Comparison of ENCODE assay signal across 1 cellular context in the genomic region with DNA sequence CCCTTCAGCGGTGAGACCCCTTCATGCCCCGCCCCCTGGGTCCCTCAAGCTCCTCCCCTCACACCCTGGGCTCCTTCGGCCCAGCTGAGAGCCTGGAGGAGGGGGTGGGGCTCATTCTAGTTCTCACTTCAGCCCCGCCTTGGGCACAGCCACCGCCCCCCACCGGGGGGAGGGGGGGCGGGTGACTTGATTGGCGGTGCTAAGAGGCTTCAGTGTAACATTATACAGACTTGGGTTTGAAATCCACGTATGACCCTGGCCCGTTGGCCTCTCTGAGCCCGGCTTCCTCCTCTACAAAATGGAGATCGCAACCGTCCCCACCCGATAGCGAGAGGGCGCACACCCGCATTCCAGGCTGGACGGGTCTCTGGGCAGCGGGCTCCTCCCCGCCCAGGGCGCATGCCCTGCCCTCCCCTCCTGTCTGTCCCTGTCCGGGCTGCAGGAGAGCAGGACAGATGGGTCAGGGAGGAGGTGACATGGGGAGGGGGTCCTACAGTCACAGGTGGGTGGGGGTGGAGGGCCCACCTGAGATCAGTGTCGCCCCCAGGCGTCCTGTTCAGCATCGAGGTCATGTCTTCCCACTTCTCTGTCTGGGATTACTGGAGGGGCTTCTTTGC.
A peak's percentile ranks its signal among the peaks of the same experiment; 100 is the strongest.
TF ChIP-seq lines count a peak whose summit lies in the region.

No MANE protein-coding gene starts in this region.

TF ChIP-seq in HEK293, 187 proteins besides CTCF, POLR2A, EP300 and RAD21 (continued from another document and continues in another):
- TF ChIP-seq GLI2 (tag by site-specific recombination; IDR thresholded peaks at IDR 0.05; ENCODE audit: borderline replicate concordance, low read depth) (no peak), ZNF354C (tag by site-specific recombination; IDR thresholded peaks at IDR 0.05; ENCODE audit: borderline replicate concordance, low read depth) (no peak), SP3 (tag by site-specific recombination; IDR thresholded peaks at IDR 0.05) (peak; percentile 54; the same call in 1 of the 2 replicates), WT1 (tag by site-specific recombination; IDR thresholded peaks at IDR 0.05) (no peak), SCRT2 (tag by site-specific recombination; IDR thresholded peaks at IDR 0.05) (peak; percentile 77), SETDB1 (IDR thresholded peaks at IDR 0.05; ENCODE audit: insufficient read length, low read length) (no peak), ZNF785 (tag by site-specific recombination; IDR thresholded peaks at IDR 0.05) (no peak), ZEB2 (tag by site-specific recombination; IDR thresholded peaks at IDR 0.05) (0 out of 2 replicates have a peak, but pooled peaks have one; percentile 16), ZNF561 (tag by site-specific recombination; IDR thresholded peaks at IDR 0.05; ENCODE audit: borderline replicate concordance) (no peak), ZNF114 (tag by site-specific recombination; IDR thresholded peaks at IDR 0.05) (no peak), KLF10 (tag by site-specific recombination; IDR thresholded peaks at IDR 0.05) (peak; percentile 80), ZBTB48 (tag by site-specific recombination; IDR thresholded peaks at IDR 0.05) (no peak), ZNF510 (tag by site-specific recombination; IDR thresholded peaks at IDR 0.05; ENCODE audit: insufficient replicate concordance) (no peak), ZNF239 (tag by site-specific recombination; IDR thresholded peaks at IDR 0.05) (no peak), ZNF664 (tag by site-specific recombination; IDR thresholded peaks at IDR 0.05) (no peak), TRIM28 (IDR thresholded peaks at IDR 0.05; ENCODE audit: borderline replicate concordance, low read length) (no peak)
- TF ChIP-seq, protein P1, sequence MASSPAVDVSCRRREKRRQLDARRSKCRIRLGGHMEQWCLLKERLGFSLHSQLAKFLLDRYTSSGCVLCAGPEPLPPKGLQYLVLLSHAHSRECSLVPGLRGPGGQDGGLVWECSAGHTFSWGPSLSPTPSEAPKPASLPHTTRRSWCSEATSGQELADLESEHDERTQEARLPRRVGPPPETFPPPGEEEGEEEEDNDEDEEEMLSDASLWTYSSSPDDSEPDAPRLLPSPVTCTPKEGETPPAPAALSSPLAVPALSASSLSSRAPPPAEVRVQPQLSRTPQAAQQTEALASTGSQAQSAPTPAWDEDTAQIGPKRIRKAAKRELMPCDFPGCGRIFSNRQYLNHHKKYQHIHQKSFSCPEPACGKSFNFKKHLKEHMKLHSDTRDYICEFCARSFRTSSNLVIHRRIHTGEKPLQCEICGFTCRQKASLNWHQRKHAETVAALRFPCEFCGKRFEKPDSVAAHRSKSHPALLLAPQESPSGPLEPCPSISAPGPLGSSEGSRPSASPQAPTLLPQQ (tag by site-specific recombination; IDR thresholded peaks at IDR 0.05): peak; percentile 31; the same call in 1 of the 2 replicates
- TF ChIP-seq, protein P2, sequence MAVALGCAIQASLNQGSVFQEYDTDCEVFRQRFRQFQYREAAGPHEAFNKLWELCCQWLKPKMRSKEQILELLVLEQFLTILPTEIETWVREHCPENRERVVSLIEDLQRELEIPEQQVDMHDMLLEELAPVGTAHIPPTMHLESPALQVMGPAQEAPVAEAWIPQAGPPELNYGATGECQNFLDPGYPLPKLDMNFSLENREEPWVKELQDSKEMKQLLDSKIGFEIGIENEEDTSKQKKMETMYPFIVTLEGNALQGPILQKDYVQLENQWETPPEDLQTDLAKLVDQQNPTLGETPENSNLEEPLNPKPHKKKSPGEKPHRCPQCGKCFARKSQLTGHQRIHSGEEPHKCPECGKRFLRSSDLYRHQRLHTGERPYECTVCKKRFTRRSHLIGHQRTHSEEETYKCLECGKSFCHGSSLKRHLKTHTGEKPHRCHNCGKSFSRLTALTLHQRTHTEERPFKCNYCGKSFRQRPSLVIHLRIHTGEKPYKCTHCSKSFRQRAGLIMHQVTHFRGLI (tag by site-specific recombination; IDR thresholded peaks at IDR 0.05): no peak
- TF ChIP-seq, protein P3, sequence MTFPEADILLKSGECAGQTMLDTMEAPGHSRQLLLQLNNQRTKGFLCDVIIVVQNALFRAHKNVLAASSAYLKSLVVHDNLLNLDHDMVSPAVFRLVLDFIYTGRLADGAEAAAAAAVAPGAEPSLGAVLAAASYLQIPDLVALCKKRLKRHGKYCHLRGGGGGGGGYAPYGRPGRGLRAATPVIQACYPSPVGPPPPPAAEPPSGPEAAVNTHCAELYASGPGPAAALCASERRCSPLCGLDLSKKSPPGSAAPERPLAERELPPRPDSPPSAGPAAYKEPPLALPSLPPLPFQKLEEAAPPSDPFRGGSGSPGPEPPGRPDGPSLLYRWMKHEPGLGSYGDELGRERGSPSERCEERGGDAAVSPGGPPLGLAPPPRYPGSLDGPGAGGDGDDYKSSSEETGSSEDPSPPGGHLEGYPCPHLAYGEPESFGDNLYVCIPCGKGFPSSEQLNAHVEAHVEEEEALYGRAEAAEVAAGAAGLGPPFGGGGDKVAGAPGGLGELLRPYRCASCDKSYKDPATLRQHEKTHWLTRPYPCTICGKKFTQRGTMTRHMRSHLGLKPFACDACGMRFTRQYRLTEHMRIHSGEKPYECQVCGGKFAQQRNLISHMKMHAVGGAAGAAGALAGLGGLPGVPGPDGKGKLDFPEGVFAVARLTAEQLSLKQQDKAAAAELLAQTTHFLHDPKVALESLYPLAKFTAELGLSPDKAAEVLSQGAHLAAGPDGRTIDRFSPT (tag by site-specific recombination; IDR thresholded peaks at IDR 0.05): no peak
- TF ChIP-seq, protein P4, sequence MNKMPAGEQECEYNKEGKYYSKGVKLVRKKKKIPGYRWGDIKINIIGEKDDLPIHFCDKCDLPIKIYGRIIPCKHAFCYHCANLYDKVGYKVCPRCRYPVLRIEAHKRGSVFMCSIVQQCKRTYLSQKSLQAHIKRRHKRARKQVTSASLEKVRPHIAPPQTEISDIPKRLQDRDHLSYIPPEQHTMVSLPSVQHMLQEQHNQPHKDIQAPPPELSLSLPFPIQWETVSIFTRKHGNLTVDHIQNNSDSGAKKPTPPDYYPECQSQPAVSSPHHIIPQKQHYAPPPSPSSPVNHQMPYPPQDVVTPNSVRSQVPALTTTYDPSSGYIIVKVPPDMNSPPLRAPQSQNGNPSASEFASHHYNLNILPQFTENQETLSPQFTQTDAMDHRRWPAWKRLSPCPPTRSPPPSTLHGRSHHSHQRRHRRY (tag by site-specific recombination; IDR thresholded peaks at IDR 0.05): no peak
- TF ChIP-seq, protein P5, sequence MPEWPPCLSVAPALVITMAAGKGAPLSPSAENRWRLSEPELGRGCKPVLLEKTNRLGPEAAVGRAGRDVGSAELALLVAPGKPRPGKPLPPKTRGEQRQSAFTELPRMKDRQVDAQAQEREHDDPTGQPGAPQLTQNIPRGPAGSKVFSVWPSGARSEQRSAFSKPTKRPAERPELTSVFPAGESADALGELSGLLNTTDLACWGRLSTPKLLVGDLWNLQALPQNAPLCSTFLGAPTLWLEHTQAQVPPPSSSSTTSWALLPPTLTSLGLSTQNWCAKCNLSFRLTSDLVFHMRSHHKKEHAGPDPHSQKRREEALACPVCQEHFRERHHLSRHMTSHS (tag by site-specific recombination; IDR thresholded peaks at IDR 0.05): no peak
- TF ChIP-seq, protein P6, sequence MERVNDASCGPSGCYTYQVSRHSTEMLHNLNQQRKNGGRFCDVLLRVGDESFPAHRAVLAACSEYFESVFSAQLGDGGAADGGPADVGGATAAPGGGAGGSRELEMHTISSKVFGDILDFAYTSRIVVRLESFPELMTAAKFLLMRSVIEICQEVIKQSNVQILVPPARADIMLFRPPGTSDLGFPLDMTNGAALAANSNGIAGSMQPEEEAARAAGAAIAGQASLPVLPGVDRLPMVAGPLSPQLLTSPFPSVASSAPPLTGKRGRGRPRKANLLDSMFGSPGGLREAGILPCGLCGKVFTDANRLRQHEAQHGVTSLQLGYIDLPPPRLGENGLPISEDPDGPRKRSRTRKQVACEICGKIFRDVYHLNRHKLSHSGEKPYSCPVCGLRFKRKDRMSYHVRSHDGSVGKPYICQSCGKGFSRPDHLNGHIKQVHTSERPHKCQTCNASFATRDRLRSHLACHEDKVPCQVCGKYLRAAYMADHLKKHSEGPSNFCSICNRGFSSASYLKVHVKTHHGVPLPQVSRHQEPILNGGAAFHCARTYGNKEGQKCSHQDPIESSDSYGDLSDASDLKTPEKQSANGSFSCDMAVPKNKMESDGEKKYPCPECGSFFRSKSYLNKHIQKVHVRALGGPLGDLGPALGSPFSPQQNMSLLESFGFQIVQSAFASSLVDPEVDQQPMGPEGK (tag by site-specific recombination; IDR thresholded peaks at IDR 0.05): peak; percentile 57; the same call in 1 of the 2 replicates
- TF ChIP-seq, protein P7, sequence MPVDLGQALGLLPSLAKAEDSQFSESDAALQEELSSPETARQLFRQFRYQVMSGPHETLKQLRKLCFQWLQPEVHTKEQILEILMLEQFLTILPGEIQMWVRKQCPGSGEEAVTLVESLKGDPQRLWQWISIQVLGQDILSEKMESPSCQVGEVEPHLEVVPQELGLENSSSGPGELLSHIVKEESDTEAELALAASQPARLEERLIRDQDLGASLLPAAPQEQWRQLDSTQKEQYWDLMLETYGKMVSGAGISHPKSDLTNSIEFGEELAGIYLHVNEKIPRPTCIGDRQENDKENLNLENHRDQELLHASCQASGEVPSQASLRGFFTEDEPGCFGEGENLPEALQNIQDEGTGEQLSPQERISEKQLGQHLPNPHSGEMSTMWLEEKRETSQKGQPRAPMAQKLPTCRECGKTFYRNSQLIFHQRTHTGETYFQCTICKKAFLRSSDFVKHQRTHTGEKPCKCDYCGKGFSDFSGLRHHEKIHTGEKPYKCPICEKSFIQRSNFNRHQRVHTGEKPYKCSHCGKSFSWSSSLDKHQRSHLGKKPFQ (tag by site-specific recombination; IDR thresholded peaks at IDR 0.05): no peak
- TF ChIP-seq, protein P8, sequence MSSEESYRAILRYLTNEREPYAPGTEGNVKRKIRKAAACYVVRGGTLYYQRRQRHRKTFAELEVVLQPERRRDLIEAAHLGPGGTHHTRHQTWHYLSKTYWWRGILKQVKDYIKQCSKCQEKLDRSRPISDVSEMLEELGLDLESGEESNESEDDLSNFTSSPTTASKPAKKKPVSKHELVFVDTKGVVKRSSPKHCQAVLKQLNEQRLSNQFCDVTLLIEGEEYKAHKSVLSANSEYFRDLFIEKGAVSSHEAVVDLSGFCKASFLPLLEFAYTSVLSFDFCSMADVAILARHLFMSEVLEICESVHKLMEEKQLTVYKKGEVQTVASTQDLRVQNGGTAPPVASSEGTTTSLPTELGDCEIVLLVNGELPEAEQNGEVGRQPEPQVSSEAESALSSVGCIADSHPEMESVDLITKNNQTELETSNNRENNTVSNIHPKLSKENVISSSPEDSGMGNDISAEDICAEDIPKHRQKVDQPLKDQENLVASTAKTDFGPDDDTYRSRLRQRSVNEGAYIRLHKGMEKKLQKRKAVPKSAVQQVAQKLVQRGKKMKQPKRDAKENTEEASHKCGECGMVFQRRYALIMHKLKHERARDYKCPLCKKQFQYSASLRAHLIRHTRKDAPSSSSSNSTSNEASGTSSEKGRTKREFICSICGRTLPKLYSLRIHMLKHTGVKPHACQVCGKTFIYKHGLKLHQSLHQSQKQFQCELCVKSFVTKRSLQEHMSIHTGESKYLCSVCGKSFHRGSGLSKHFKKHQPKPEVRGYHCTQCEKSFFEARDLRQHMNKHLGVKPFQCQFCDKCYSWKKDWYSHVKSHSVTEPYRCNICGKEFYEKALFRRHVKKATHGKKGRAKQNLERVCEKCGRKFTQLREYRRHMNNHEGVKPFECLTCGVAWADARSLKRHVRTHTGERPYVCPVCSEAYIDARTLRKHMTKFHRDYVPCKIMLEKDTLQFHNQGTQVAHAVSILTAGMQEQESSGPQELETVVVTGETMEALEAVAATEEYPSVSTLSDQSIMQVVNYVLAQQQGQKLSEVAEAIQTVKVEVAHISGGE (tag by site-specific recombination; conservative IDR thresholded peaks at IDR 0.05; ENCODE audit: low read depth): no peak
- TF ChIP-seq, protein P9, sequence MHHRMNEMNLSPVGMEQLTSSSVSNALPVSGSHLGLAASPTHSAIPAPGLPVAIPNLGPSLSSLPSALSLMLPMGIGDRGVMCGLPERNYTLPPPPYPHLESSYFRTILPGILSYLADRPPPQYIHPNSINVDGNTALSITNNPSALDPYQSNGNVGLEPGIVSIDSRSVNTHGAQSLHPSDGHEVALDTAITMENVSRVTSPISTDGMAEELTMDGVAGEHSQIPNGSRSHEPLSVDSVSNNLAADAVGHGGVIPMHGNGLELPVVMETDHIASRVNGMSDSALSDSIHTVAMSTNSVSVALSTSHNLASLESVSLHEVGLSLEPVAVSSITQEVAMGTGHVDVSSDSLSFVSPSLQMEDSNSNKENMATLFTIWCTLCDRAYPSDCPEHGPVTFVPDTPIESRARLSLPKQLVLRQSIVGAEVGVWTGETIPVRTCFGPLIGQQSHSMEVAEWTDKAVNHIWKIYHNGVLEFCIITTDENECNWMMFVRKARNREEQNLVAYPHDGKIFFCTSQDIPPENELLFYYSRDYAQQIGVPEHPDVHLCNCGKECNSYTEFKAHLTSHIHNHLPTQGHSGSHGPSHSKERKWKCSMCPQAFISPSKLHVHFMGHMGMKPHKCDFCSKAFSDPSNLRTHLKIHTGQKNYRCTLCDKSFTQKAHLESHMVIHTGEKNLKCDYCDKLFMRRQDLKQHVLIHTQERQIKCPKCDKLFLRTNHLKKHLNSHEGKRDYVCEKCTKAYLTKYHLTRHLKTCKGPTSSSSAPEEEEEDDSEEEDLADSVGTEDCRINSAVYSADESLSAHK (tag by site-specific recombination; IDR thresholded peaks at IDR 0.05): no peak
- TF ChIP-seq, protein P10, sequence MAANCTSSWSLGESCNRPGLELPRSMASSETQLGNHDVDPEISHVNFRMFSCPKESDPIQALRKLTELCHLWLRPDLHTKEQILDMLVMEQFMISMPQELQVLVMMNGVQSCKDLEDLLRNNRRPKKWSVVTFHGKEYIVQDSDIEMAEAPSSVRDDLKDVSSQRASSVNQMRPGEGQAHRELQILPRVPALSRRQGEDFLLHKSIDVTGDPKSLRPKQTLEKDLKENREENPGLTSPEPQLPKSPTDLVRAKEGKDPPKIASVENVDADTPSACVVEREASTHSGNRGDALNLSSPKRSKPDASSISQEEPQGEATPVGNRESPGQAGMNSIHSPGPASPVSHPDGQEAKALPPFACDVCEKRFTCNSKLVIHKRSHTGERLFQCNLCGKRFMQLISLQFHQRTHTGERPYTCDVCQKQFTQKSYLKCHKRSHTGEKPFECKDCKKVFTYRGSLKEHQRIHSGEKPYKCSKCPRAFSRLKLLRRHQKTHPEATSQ (tag by site-specific recombination; IDR thresholded peaks at IDR 0.05): no peak
- TF ChIP-seq, protein P11, sequence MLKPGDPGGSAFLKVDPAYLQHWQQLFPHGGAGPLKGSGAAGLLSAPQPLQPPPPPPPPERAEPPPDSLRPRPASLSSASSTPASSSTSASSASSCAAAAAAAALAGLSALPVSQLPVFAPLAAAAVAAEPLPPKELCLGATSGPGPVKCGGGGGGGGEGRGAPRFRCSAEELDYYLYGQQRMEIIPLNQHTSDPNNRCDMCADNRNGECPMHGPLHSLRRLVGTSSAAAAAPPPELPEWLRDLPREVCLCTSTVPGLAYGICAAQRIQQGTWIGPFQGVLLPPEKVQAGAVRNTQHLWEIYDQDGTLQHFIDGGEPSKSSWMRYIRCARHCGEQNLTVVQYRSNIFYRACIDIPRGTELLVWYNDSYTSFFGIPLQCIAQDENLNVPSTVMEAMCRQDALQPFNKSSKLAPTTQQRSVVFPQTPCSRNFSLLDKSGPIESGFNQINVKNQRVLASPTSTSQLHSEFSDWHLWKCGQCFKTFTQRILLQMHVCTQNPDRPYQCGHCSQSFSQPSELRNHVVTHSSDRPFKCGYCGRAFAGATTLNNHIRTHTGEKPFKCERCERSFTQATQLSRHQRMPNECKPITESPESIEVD (tag by site-specific recombination; IDR thresholded peaks at IDR 0.05): no peak
